In the genomic region with DNA sequence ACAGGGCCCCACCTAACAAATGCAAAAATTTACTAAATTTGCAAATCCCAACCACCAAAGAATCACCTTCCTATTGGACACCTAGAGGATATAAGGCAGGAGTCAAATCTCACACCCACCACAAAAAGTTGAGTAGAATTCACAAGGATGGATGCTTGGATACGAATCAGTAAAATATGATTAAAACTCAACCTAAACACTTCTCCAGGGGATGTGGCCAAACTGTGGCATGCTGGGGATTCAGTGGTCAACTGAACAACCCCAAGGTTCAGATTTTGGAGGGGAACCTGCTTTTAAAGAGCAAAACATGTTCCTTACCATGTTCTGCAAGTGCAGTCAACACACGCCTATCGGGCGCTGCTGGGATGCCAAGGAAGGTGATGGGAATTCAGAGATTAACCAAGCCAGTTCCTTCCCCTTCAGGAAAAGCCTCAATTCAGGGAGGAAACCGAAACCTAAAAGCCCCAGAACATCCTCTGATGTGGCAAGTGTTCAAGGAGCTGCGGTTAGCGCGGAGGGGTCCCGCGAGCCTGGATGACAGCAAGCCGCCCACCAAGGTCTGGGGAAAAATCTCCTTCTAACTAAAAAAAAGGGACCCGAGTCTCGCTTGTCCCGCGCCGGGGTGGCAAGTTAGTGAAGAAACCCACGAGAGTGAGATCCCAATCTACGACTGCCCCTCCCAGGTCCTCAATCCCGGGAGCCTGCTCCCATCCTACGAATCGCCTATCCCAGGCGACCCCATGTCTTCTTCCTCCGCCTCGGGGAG, we compare ENCODE assay signal across 1 cellular context.
TF ChIP-seq lines count a peak whose summit lies in the region.

No MANE protein-coding gene starts in this region.

TF ChIP-seq in HepG2, 621 proteins besides CTCF, POLR2A, EP300 and RAD21 (continued from another document):
- TF ChIP-seq TCF7L2 (IDR thresholded peaks at IDR 0.05; ENCODE audit: low read depth, low read length) (no peak), ZNF557 (CRISPR knock-in tag; IDR thresholded peaks at IDR 0.05) (no peak), KDM1A (CRISPR knock-in tag; IDR thresholded peaks at IDR 0.05) (no peak), MED1 (CRISPR knock-in tag; IDR thresholded peaks at IDR 0.05) (peak; percentile 16; the same call in 1 of the 2 replicates), ZNF589 (CRISPR knock-in tag; conservative IDR thresholded peaks at IDR 0.05) (no peak), ASH2L (IDR thresholded peaks at IDR 0.05; ENCODE audit: insufficient read length, low read depth, low read length) (peak; percentile 80), SMC3 (IDR thresholded peaks at IDR 0.05; ENCODE audit: low read length) (peak; percentile 3; the same call in 1 of the 2 replicates), NFIC (IDR thresholded peaks at IDR 0.05; ENCODE audit: low read length) (0 out of 2 replicates have a peak, but pooled peaks have one; percentile 13), ZNF7 (CRISPR knock-in tag; IDR thresholded peaks at IDR 0.05) (no peak), ZKSCAN5 (CRISPR knock-in tag; IDR thresholded peaks at IDR 0.05) (no peak), TCF7 (IDR thresholded peaks at IDR 0.05; ENCODE audit: low read depth) (0 out of 2 replicates have a peak, but pooled peaks have one; percentile 13), NPAS2 (CRISPR knock-in tag; IDR thresholded peaks at IDR 0.05; ENCODE audit: borderline replicate concordance) (0 out of 2 replicates have a peak, but pooled peaks have one; percentile 32), ELF1 (CRISPR knock-in tag; IDR thresholded peaks at IDR 0.05) (no peak), TOPORS (CRISPR knock-in tag; IDR thresholded peaks at IDR 0.05) (0 out of 2 replicates have a peak, but pooled peaks have one; percentile 8), EHMT2 (IDR thresholded peaks at IDR 0.05; ENCODE audit: borderline replicate concordance, low read depth, low read length) (0 out of 2 replicates have a peak, but pooled peaks have one; percentile 3), TCF12 (IDR thresholded peaks at IDR 0.05) (no peak), TCF12 (CRISPR knock-in tag; IDR thresholded peaks at IDR 0.05) (0 out of 2 replicates have a peak, but pooled peaks have one; percentile 6), ZNF615 (CRISPR knock-in tag; IDR thresholded peaks at IDR 0.05; ENCODE audit: borderline replicate concordance) (peak; percentile 17; the same call in 1 of the 2 replicates), SSRP1 (CRISPR knock-in tag; IDR thresholded peaks at IDR 0.05) (no peak), KDM5A (IDR thresholded peaks at IDR 0.05; ENCODE audit: borderline replicate concordance, low read length) (peak; percentile 35; the same call in 1 of the 2 replicates), ZNF766 (CRISPR knock-in tag; IDR thresholded peaks at IDR 0.05; ENCODE audit: borderline replicate concordance) (no peak), MTF2 (CRISPR knock-in tag; IDR thresholded peaks at IDR 0.05; ENCODE audit: borderline replicate concordance) (no peak), REL (CRISPR knock-in tag; conservative IDR thresholded peaks at IDR 0.05) (0 out of 2 replicates have a peak, but pooled peaks have one; percentile 3), ONECUT2 (CRISPR knock-in tag; IDR thresholded peaks at IDR 0.05) (no peak)
- TF ChIP-seq, protein P1, sequence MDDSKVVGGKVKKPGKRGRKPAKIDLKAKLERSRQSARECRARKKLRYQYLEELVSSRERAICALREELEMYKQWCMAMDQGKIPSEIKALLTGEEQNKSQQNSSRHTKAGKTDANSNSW (CRISPR knock-in tag; IDR thresholded peaks at IDR 0.05; ENCODE audit: borderline replicate concordance): no peak
- TF ChIP-seq, protein P2, sequence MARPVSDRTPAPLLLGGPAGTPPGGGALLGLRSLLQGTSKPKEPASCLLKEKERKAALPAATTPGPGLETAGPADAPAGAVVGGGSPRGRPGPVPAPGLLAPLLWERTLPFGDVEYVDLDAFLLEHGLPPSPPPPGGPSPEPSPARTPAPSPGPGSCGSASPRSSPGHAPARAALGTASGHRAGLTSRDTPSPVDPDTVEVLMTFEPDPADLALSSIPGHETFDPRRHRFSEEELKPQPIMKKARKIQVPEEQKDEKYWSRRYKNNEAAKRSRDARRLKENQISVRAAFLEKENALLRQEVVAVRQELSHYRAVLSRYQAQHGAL (CRISPR knock-in tag; IDR thresholded peaks at IDR 0.05; ENCODE audit: not compliant biosample characterization): no peak
- TF ChIP-seq, protein P3, sequence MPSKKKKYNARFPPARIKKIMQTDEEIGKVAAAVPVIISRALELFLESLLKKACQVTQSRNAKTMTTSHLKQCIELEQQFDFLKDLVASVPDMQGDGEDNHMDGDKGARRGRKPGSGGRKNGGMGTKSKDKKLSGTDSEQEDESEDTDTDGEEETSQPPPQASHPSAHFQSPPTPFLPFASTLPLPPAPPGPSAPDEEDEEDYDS (CRISPR knock-in tag; IDR thresholded peaks at IDR 0.05): no peak
- TF ChIP-seq, protein P4, sequence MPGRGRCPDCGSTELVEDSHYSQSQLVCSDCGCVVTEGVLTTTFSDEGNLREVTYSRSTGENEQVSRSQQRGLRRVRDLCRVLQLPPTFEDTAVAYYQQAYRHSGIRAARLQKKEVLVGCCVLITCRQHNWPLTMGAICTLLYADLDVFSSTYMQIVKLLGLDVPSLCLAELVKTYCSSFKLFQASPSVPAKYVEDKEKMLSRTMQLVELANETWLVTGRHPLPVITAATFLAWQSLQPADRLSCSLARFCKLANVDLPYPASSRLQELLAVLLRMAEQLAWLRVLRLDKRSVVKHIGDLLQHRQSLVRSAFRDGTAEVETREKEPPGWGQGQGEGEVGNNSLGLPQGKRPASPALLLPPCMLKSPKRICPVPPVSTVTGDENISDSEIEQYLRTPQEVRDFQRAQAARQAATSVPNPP (CRISPR knock-in tag; IDR thresholded peaks at IDR 0.05): no peak
- TF ChIP-seq, protein P5, sequence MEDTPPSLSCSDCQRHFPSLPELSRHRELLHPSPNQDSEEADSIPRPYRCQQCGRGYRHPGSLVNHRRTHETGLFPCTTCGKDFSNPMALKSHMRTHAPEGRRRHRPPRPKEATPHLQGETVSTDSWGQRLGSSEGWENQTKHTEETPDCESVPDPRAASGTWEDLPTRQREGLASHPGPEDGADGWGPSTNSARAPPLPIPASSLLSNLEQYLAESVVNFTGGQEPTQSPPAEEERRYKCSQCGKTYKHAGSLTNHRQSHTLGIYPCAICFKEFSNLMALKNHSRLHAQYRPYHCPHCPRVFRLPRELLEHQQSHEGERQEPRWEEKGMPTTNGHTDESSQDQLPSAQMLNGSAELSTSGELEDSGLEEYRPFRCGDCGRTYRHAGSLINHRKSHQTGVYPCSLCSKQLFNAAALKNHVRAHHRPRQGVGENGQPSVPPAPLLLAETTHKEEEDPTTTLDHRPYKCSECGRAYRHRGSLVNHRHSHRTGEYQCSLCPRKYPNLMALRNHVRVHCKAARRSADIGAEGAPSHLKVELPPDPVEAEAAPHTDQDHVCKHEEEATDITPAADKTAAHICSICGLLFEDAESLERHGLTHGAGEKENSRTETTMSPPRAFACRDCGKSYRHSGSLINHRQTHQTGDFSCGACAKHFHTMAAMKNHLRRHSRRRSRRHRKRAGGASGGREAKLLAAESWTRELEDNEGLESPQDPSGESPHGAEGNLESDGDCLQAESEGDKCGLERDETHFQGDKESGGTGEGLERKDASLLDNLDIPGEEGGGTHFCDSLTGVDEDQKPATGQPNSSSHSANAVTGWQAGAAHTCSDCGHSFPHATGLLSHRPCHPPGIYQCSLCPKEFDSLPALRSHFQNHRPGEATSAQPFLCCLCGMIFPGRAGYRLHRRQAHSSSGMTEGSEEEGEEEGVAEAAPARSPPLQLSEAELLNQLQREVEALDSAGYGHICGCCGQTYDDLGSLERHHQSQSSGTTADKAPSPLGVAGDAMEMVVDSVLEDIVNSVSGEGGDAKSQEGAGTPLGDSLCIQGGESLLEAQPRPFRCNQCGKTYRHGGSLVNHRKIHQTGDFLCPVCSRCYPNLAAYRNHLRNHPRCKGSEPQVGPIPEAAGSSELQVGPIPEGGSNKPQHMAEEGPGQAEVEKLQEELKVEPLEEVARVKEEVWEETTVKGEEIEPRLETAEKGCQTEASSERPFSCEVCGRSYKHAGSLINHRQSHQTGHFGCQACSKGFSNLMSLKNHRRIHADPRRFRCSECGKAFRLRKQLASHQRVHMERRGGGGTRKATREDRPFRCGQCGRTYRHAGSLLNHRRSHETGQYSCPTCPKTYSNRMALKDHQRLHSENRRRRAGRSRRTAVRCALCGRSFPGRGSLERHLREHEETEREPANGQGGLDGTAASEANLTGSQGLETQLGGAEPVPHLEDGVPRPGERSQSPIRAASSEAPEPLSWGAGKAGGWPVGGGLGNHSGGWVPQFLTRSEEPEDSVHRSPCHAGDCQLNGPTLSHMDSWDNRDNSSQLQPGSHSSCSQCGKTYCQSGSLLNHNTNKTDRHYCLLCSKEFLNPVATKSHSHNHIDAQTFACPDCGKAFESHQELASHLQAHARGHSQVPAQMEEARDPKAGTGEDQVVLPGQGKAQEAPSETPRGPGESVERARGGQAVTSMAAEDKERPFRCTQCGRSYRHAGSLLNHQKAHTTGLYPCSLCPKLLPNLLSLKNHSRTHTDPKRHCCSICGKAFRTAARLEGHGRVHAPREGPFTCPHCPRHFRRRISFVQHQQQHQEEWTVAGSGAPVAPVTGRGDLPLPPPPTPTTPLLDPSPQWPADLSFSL (CRISPR knock-in tag; IDR thresholded peaks at IDR 0.05): no peak
- TF ChIP-seq, protein P6, sequence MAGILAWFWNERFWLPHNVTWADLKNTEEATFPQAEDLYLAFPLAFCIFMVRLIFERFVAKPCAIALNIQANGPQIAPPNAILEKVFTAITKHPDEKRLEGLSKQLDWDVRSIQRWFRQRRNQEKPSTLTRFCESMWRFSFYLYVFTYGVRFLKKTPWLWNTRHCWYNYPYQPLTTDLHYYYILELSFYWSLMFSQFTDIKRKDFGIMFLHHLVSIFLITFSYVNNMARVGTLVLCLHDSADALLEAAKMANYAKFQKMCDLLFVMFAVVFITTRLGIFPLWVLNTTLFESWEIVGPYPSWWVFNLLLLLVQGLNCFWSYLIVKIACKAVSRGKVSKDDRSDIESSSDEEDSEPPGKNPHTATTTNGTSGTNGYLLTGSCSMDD (CRISPR knock-in tag; IDR thresholded peaks at IDR 0.05): 0 out of 2 replicates have a peak, but pooled peaks have one; percentile 3
- TF ChIP-seq, protein P7, sequence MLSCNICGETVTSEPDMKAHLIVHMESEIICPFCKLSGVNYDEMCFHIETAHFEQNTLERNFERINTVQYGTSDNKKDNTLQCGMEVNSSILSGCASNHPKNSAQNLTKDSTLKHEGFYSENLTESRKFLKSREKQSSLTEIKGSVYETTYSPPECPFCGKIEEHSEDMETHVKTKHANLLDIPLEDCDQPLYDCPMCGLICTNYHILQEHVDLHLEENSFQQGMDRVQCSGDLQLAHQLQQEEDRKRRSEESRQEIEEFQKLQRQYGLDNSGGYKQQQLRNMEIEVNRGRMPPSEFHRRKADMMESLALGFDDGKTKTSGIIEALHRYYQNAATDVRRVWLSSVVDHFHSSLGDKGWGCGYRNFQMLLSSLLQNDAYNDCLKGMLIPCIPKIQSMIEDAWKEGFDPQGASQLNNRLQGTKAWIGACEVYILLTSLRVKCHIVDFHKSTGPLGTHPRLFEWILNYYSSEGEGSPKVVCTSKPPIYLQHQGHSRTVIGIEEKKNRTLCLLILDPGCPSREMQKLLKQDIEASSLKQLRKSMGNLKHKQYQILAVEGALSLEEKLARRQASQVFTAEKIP (CRISPR knock-in tag; IDR thresholded peaks at IDR 0.05; ENCODE audit: borderline replicate concordance): 0 out of 2 replicates have a peak, but pooled peaks have one; percentile 13
